Comparison of ENCODE assay signal across 23 cellular contexts in the genomic region with DNA sequence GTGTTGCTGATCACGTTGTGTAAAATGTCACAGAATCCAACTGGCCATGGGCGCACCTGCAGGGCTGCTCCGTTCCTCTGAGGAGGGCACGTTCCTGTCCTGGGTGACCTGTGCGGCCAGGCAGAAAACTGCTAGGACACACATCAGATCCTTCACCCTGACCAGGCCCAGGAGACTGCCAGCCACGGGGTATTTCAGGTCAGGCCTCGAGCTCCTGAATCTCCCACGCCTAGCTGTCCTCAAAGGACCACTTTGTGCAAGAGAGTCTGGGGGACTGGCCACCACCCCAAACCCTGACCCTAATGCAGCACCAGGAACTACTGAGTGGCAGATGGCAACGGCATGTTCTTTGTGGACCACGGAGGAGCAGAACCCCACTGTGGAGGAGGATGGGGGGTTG. TPM values are rescaled to one million over a fixed set of nuclear protein-coding genes. Genes with fewer than 3 reads are reported as not detected.
A peak's percentile ranks its signal among the peaks of the same experiment; 100 is the strongest.
DNase-seq lines count a peak whose midpoint lies in the region; ATAC-seq, FAIRE-seq and TF ChIP-seq lines count a peak whose summit lies in the region.
"Had no signal": no experiment of that assay in that cellular context is flagged by ENCODE, and none has a peak within 500 bp of the region (broad histone marks: within the 10 kb centered on the region; RNA-seq: fewer than 3 reads in every experiment).

No MANE protein-coding gene starts in this region.

- CTCF ChIA-PET in HepG2 (lab: Yijun Ruan, JAX; ENCODE audit: low intra/inter-chr PET ratio, low total read pairs): no interaction called here

- H3K27me3 Mint-ChIP-seq in chondrocyte (ENCODE audit: low read depth): peaks cover 2% of the 10 kb centered on the region

- TF ChIP-seq POLR2A in HepG2 (IDR thresholded peaks at IDR 0.05; ENCODE audit: insufficient read depth in 1 of 2, low read depth in 2 of 2, low read length in 2 of 2): 0 out of 4 replicates have a peak, but pooled peaks of 1 of the 2 experiments have one; percentile 14

- H4K12ac ChIP-seq in trophoblast cell (ENCODE audit: low read depth, low read length): no peak overlapping the region

- TF ChIP-seq CTCF in chondrocyte (IDR thresholded peaks at IDR 0.05) (no peak), HepG2 (CRISPR knock-in tag; IDR thresholded peaks at IDR 0.05) (no peak)

- no peaks in the 10 kb centered on the region for H3K36me3 Mint-ChIP-seq in chondrocyte (ENCODE audit: low read depth)
- H3K36me3 Mint-ChIP-seq: CD4-positive, alpha-beta memory T cell had no signal

- H4K20me1 ChIP-seq in HepG2 (ENCODE audit: insufficient read depth, low read length): peaks cover 8% of the 10 kb centered on the region; the same call in 1 of the 2 replicates

- no peak overlapping the region for H3K18ac ChIP-seq in trophoblast cell (ENCODE audit: low read length)

- H3K4me3 ChIP-seq in HepG2 (replicated peaks in 1 of 3; ENCODE audit: insufficient read depth in 1 of 3, low read depth in 2 of 3, low read length in 3 of 3) (no peak overlapping the region), aorta (ENCODE audit: low read length in 2 of 2) (no peak overlapping the region), trophoblast cell (ENCODE audit: low read depth, low read length) (no peak overlapping the region)
- H3K4me3 ChIP-seq: GM12878, GM23248 had no signal

- H2AFZ ChIP-seq in HepG2 (ENCODE audit: low read length): no peak overlapping the region
- H2AFZ ChIP-seq in trophoblast cell (ENCODE audit: insufficient read depth, low read length, poor library complexity): no peak overlapping the region
- H2AFZ ChIP-seq: GM23248 had no signal

- no peaks in the 10 kb centered on the region for H3K27me3 ChIP-seq in HepG2 (ENCODE audit: control insufficient read depth in 1 of 2, insufficient read depth in 2 of 2, low read length in 2 of 2)
- no peaks in the 10 kb centered on the region for H3K27me3 ChIP-seq in aorta (ENCODE audit: control insufficient read depth in 1 of 2, insufficient read depth in 2 of 2, low read length in 1 of 2)
- no peaks in the 10 kb centered on the region for H3K27me3 ChIP-seq in trophoblast cell (ENCODE audit: insufficient read depth, low read length)

- H3K4me2 ChIP-seq in HepG2 (ENCODE audit: low read depth, low read length) (no peak overlapping the region), trophoblast cell (ENCODE audit: low read length) (no peak overlapping the region)

- POLR2A ChIA-PET in HepG2 (lab: Yijun Ruan, JAX): no interaction called here

- no peak overlapping the region for H3K27ac Mint-ChIP-seq in chondrocyte (ENCODE audit: unreplicated experiment)

- H3K79me2 ChIP-seq in HepG2 (ENCODE audit: insufficient read depth, low read length): no peaks in the 10 kb centered on the region
- no peaks in the 10 kb centered on the region for H3K79me2 ChIP-seq in trophoblast cell (ENCODE audit: control insufficient read depth, insufficient read depth, low read length, poor library complexity)

- WGBS in HepG2 (ENCODE audit: low lambda C conversion rate): 86% methylated on average over 10 of the region's 10 CpGs
- WGBS in aorta, 2 donors: 94 to 95% methylated on average over 10 of the region's 10 CpGs
- WGBS in trophoblast cell (ENCODE audit: extremely low coverage, insufficient coverage, insufficient read length): no CpG with 5 or more reads among the region's 10 CpGs

- no peak overlapping the region for H3K14ac ChIP-seq in trophoblast cell (ENCODE audit: low read length)

- H3K36me3 ChIP-seq in HepG2 (replicated peaks in 1 of 2; ENCODE audit: control insufficient read depth in 1 of 2, insufficient read depth in 2 of 2, low read length in 2 of 2) (peaks cover 17 to 51% of the 10 kb centered on the region in 2 experiments), aorta (ENCODE audit: control insufficient read depth in 1 of 2, insufficient read depth in 2 of 2, low read length in 1 of 2) (no peaks in the 10 kb centered on the region), trophoblast cell (ENCODE audit: control insufficient read depth in 1 of 2, insufficient read depth in 2 of 2, low read length in 2 of 2) (peaks cover 2% of the 10 kb centered on the region in 2 experiments)

- no peak overlapping the region for H3K4me3 Mint-ChIP-seq in chondrocyte (ENCODE audit: unreplicated experiment)
- H3K4me3 Mint-ChIP-seq: CD4-positive, alpha-beta memory T cell; H9 had no signal

- H3K9me3 ChIP-seq in HepG2 (ENCODE audit: low read length): no peaks in the 10 kb centered on the region
- H3K9me3 ChIP-seq in aorta (ENCODE audit: control insufficient read depth, low read length): no peaks in the 10 kb centered on the region
- no peaks in the 10 kb centered on the region for H3K9me3 ChIP-seq in trophoblast cell (ENCODE audit: insufficient read depth, low read depth, low read length)

- H3K4me1 Mint-ChIP-seq in chondrocyte (ENCODE audit: low read depth): peaks cover 15% of the 10 kb centered on the region

- H3K27ac ChIP-seq in HepG2 (ENCODE audit: extremely low read length, insufficient read depth, low read length) (no peak overlapping the region), aorta (ENCODE audit: low read depth in 1 of 2, low read length in 2 of 2) (no peak overlapping the region), trophoblast cell (ENCODE audit: low read depth, low read length) (no peak overlapping the region)
- H3K27ac ChIP-seq: GM23248 had no signal

- TF ChIP-seq EP300 in HepG2 (IDR thresholded peaks at IDR 0.05; ENCODE audit: low read depth in 2 of 2, low read length in 2 of 2): no peak
- no peak for TF ChIP-seq EP300 in HepG2 (CRISPR knock-in tag; IDR thresholded peaks at IDR 0.05; ENCODE audit: borderline replicate concordance)

- H3K9me3 Mint-ChIP-seq in chondrocyte (ENCODE audit: low read depth): no peaks in the 10 kb centered on the region
- H3K9me3 Mint-ChIP-seq: CD4-positive, alpha-beta memory T cell; H9 had no signal

- DNase-seq in chondrocyte (ENCODE audit: low spot score) (peak; percentile 68), HepG2 (ENCODE audit: low spot score) (no peak), posterior vena cava (ENCODE audit: low spot score) (peak; percentile 62), aorta (peak; percentile 39 to 55), activated T-cell treated with anti-CD3 and anti-CD28 coated beads for 4 hours (no peak), trophoblast cell (no peak)
- DNase-seq: C1 segment of cervical spinal cord; Calu3; CD4-positive, alpha-beta memory T cell; COR-L47; DMS53; DND-41; GM23248; H9 had no signal

- in situ Hi-C loops in HepG2 (cut with HindIII; ENCODE audit: extremely low pct_ligation_motif_present, low pct_unique_long_range_greater_than_20kb): no loop called here

- H3K9ac ChIP-seq in HepG2 (ENCODE audit: insufficient read depth, low read depth, low read length) (no peak overlapping the region), trophoblast cell (ENCODE audit: low read length) (no peak overlapping the region)
- H3K9ac ChIP-seq: GM23248 had no signal

- no TSS peak for BruUV-seq in HepG2 (replicated peaks; lab: Mats Ljungman, UMichigan)

- H3K4ac ChIP-seq in trophoblast cell (ENCODE audit: low read depth, low read length): no peak overlapping the region

- H2BK120ac ChIP-seq in trophoblast cell (ENCODE audit: insufficient read depth, low read length, poor library complexity): no peak overlapping the region

- ATAC-seq in HepG2 (no peak), aorta (ENCODE audit: low FRiP score) (no peak), esophagus mucosa (no peak)
- ATAC-seq: GM12878, HCT116 had no signal

- FAIRE-seq in HepG2 (lab: Jason Lieb, UNC): no peak
- FAIRE-seq: G401.6, GM12878, GM19239 had no signal

- H2AK5ac ChIP-seq in trophoblast cell (ENCODE audit: low read length): no peak overlapping the region

- H4K91ac ChIP-seq in trophoblast cell (ENCODE audit: low read depth, low read length): no peak overlapping the region

- H3K79me1 ChIP-seq in trophoblast cell (ENCODE audit: low read length): peaks cover 2% of the 10 kb centered on the region

- no peak overlapping the region for H3K23ac ChIP-seq in trophoblast cell (ENCODE audit: low read length)

- H2BK12ac ChIP-seq in trophoblast cell (ENCODE audit: low read length): no peak overlapping the region

- no peak overlapping the region for H2BK5ac ChIP-seq in trophoblast cell (ENCODE audit: low read depth, low read length, poor library complexity)

- no peak for TF ChIP-seq RAD21 in HepG2 (CRISPR knock-in tag; IDR thresholded peaks at IDR 0.05)

- no peak overlapping the region for H4K8ac ChIP-seq in trophoblast cell (ENCODE audit: low read depth, low read length)

- intact Hi-C loops in HepG2 (cut with micrococcal nuclease; ENCODE audit: unreplicated experiment) (no loop called here), posterior vena cava (cut with DNase I) (loop anchor here (10.0 kb wide), 1 partner anchor 453 kb away; no protein-coding TSS in a partner anchor), aorta (cut with DNase I) (loop anchor here (5.0 to 10.0 kb wide), 2 partner anchors 423 to 425 kb away; no protein-coding TSS in a partner anchor)

- H3K4me1 ChIP-seq in HepG2 (ENCODE audit: insufficient read depth, low read length) (peaks cover 22% of the 10 kb centered on the region), aorta (ENCODE audit: control insufficient read depth in 1 of 2, insufficient read depth in 2 of 2, low read length in 2 of 2) (no peaks in the 10 kb centered on the region), trophoblast cell (ENCODE audit: control insufficient read depth in 1 of 2, insufficient read depth in 2 of 2, low read length in 2 of 2) (peaks cover 15% of the 10 kb centered on the region in 2 experiments)

RNA-seq across cellular contexts. Expression of a gene that starts 11.1 kb away (rescaled TPM):
- total RNA-seq in chondrocyte: not detected in 3 replicates
- not detected in 2 replicates for total RNA-seq in HepG2 (2016; rRNA removed; fragmentation: Illumina TruSeq; extraction: Trizol)
- total RNA-seq in HepG2 (2016; cell fraction: cytosol; rRNA removed; fragmentation: Illumina TruSeq; extraction: Trizol; ENCODE audit: low read depth): not detected in 2 replicates
- total RNA-seq in HepG2 (2016; cell fraction: insoluble cytoplasmic fraction; rRNA removed; fragmentation: Illumina TruSeq; extraction: Trizol): not detected in 2 replicates
- total RNA-seq in HepG2 (2016; cell fraction: membrane; rRNA removed; fragmentation: Illumina TruSeq; extraction: Trizol): not detected in 2 replicates
- not detected in 2 replicates for total RNA-seq in HepG2 (2016; cell fraction: nucleus; rRNA removed; fragmentation: Illumina TruSeq; extraction: Trizol)
- polyA plus RNA-seq in HepG2 (2011; rRNA removed): not detected in 2 replicates
- not detected in 2 replicates for polyA plus RNA-seq in HepG2 (2011; cell fraction: cytosol; rRNA removed)
- polyA plus RNA-seq in HepG2 (2011; cell fraction: nucleus; rRNA removed): not detected in 2 replicates
- not detected in 2 replicates for polyA plus RNA-seq in HepG2 (2012)
- polyA plus RNA-seq in HepG2 (2016; cell fraction: cytosol; fragmentation: Illumina TruSeq; extraction: Trizol; ENCODE audit: low read depth): not detected in 2 replicates
- polyA plus RNA-seq in HepG2 (2016; cell fraction: insoluble cytoplasmic fraction; fragmentation: Illumina TruSeq; extraction: Trizol; ENCODE audit: low read depth): not detected in 2 replicates
- not detected in 2 replicates for polyA plus RNA-seq in HepG2 (2016; cell fraction: membrane; fragmentation: Illumina TruSeq; extraction: Trizol; ENCODE audit: low read depth)
- polyA plus RNA-seq in HepG2 (2016; cell fraction: nucleus; fragmentation: Illumina TruSeq; extraction: Trizol; ENCODE audit: insufficient read depth, low read depth): not detected in 2 replicates
- polyA minus RNA-seq in HepG2 (2011; rRNA and poly(A)+ RNA removed; ENCODE audit: low replicate concordance): not detected in 2 replicates
- polyA minus RNA-seq in HepG2 (2011; cell fraction: cytosol; rRNA and poly(A)+ RNA removed): not detected in 2 replicates
- polyA minus RNA-seq in HepG2 (2011; cell fraction: nucleus; rRNA and poly(A)+ RNA removed): not detected in 2 replicates
- not detected for total RNA-seq in posterior vena cava
- not detected for total RNA-seq in aorta
- not detected for polyA plus RNA-seq in aorta
- total RNA-seq in esophagus mucosa: not detected
- not detected in 2 replicates for polyA plus RNA-seq in trophoblast cell (2013)
- total RNA-seq: A172; A673; Calu3; CD4-positive, alpha-beta memory T cell; GM12878; GM23248; H4; H9 had no signal
- polyA plus RNA-seq: BJ; CD4-positive, alpha-beta memory T cell; GM12878; GM23248 had no signal

RNA-seq across cellular contexts. Expression of a gene that starts 13.1 kb away (rescaled TPM):
- 0.25 to 0.95 TPM (median 0.68 TPM) in 3 replicates for total RNA-seq in chondrocyte
- 68.0 and 70.0 TPM in 2 replicates for total RNA-seq in HepG2 (2016; rRNA removed; fragmentation: Illumina TruSeq; extraction: Trizol)
- total RNA-seq in HepG2 (2016; cell fraction: cytosol; rRNA removed; fragmentation: Illumina TruSeq; extraction: Trizol; ENCODE audit: low read depth): 21.0 and 21.9 TPM in 2 replicates
- total RNA-seq in HepG2 (2016; cell fraction: insoluble cytoplasmic fraction; rRNA removed; fragmentation: Illumina TruSeq; extraction: Trizol): 67.8 and 73.3 TPM in 2 replicates
- 42.7 and 50.7 TPM in 2 replicates for total RNA-seq in HepG2 (2016; cell fraction: membrane; rRNA removed; fragmentation: Illumina TruSeq; extraction: Trizol)
- total RNA-seq in HepG2 (2016; cell fraction: nucleus; rRNA removed; fragmentation: Illumina TruSeq; extraction: Trizol): 51.2 and 64.7 TPM in 2 replicates
- polyA plus RNA-seq in HepG2 (2011; rRNA removed): 124 and 141 TPM in 2 replicates
- 66.2 and 82.5 TPM in 2 replicates for polyA plus RNA-seq in HepG2 (2011; cell fraction: cytosol; rRNA removed)
- 477 and 514 TPM in 2 replicates for polyA plus RNA-seq in HepG2 (2011; cell fraction: nucleus; rRNA removed)
- polyA plus RNA-seq in HepG2 (2012): 189 and 204 TPM in 2 replicates
- polyA plus RNA-seq in HepG2 (2016; cell fraction: cytosol; fragmentation: Illumina TruSeq; extraction: Trizol; ENCODE audit: low read depth): 14.6 and 16.8 TPM in 2 replicates
- 53.0 and 54.7 TPM in 2 replicates for polyA plus RNA-seq in HepG2 (2016; cell fraction: insoluble cytoplasmic fraction; fragmentation: Illumina TruSeq; extraction: Trizol; ENCODE audit: low read depth)
- polyA plus RNA-seq in HepG2 (2016; cell fraction: membrane; fragmentation: Illumina TruSeq; extraction: Trizol; ENCODE audit: low read depth): 27.1 and 29.9 TPM in 2 replicates
- polyA plus RNA-seq in HepG2 (2016; cell fraction: nucleus; fragmentation: Illumina TruSeq; extraction: Trizol; ENCODE audit: insufficient read depth, low read depth): 145 and 160 TPM in 2 replicates
- polyA minus RNA-seq in HepG2 (2011; rRNA and poly(A)+ RNA removed; ENCODE audit: low replicate concordance): 4.6 and 63.9 TPM in 2 replicates
- 23.6 and 25.7 TPM in 2 replicates for polyA minus RNA-seq in HepG2 (2011; cell fraction: cytosol; rRNA and poly(A)+ RNA removed)
- 126 and 135 TPM in 2 replicates for polyA minus RNA-seq in HepG2 (2011; cell fraction: nucleus; rRNA and poly(A)+ RNA removed)
- 1 to 10 TPM; 2.0 to 2.7 TPM for total RNA-seq in posterior vena cava
- 1 to 10 TPM; 3.7 to 4.5 TPM for total RNA-seq in aorta
- polyA plus RNA-seq in aorta: 10 to 100 TPM; 11.1 to 22.3 TPM
- total RNA-seq in esophagus mucosa: 7.8 TPM
- 15.7 and 16.1 TPM in 2 replicates for polyA plus RNA-seq in trophoblast cell (2013)
- total RNA-seq: CD4-positive, alpha-beta memory T cell; H4 had no signal
- polyA plus RNA-seq: CD4-positive, alpha-beta memory T cell; GM23248 had no signal

RNA-seq across cellular contexts. Expression of a gene that starts 49.9 kb away (rescaled TPM):
- total RNA-seq in chondrocyte (84.7 to 97.5 TPM (median 91.5 TPM) in 3 replicates), HepG2 (2016; rRNA removed; fragmentation: Illumina TruSeq; extraction: Trizol) (15.9 and 22.0 TPM in 2 replicates), posterior vena cava (100 to 1,000 TPM; 180 to 357 TPM), aorta (100 to 1,000 TPM; 234 to 348 TPM), esophagus mucosa (103 TPM)
- total RNA-seq in HepG2 (2016; cell fraction: cytosol; rRNA removed; fragmentation: Illumina TruSeq; extraction: Trizol; ENCODE audit: low read depth): 11.0 and 11.2 TPM in 2 replicates
- total RNA-seq in HepG2 (2016; cell fraction: insoluble cytoplasmic fraction; rRNA removed; fragmentation: Illumina TruSeq; extraction: Trizol): 15.6 and 24.6 TPM in 2 replicates
- total RNA-seq in HepG2 (2016; cell fraction: membrane; rRNA removed; fragmentation: Illumina TruSeq; extraction: Trizol): 18.1 and 18.4 TPM in 2 replicates
- total RNA-seq in HepG2 (2016; cell fraction: nucleus; rRNA removed; fragmentation: Illumina TruSeq; extraction: Trizol): 31.0 and 33.7 TPM in 2 replicates
- polyA plus RNA-seq in HepG2 (2011; rRNA removed) (31.2 and 40.5 TPM in 2 replicates), aorta (100 to 1,000 TPM; 100 to 105 TPM)
- polyA plus RNA-seq in HepG2 (2011; cell fraction: cytosol; rRNA removed): 19.8 and 25.0 TPM in 2 replicates
- 43.1 TPM in 2 replicates for polyA plus RNA-seq in HepG2 (2011; cell fraction: nucleus; rRNA removed)
- polyA plus RNA-seq in HepG2 (2012): 48.6 and 68.2 TPM in 2 replicates
- 5.6 and 6.5 TPM in 2 replicates for polyA plus RNA-seq in HepG2 (2016; cell fraction: cytosol; fragmentation: Illumina TruSeq; extraction: Trizol; ENCODE audit: low read depth)
- 43.3 and 43.5 TPM in 2 replicates for polyA plus RNA-seq in HepG2 (2016; cell fraction: insoluble cytoplasmic fraction; fragmentation: Illumina TruSeq; extraction: Trizol; ENCODE audit: low read depth)
- 10.6 and 13.6 TPM in 2 replicates for polyA plus RNA-seq in HepG2 (2016; cell fraction: membrane; fragmentation: Illumina TruSeq; extraction: Trizol; ENCODE audit: low read depth)
- 55.6 and 61.1 TPM in 2 replicates for polyA plus RNA-seq in HepG2 (2016; cell fraction: nucleus; fragmentation: Illumina TruSeq; extraction: Trizol; ENCODE audit: insufficient read depth, low read depth)
- 26.4 and 35.1 TPM in 2 replicates for polyA minus RNA-seq in HepG2 (2011; rRNA and poly(A)+ RNA removed; ENCODE audit: low replicate concordance)
- polyA minus RNA-seq in HepG2 (2011; cell fraction: cytosol; rRNA and poly(A)+ RNA removed): 26.2 and 26.7 TPM in 2 replicates
- polyA minus RNA-seq in HepG2 (2011; cell fraction: nucleus; rRNA and poly(A)+ RNA removed): 97.5 and 100 TPM in 2 replicates
- 51.0 and 58.1 TPM in 2 replicates for polyA plus RNA-seq in trophoblast cell (2013)

Comparison
In these comparisons a context has a peak if more than half of its experiments do, and no peak if none do; other contexts are left out.
1. DNase-seq: peak in chondrocyte (single experiment), posterior vena cava (single experiment) and aorta (2 of 2); none in HepG2 (single experiment), activated T-cell treated with anti-CD3 and anti-CD28 coated beads for 4 hours (single experiment) and trophoblast cell (0 of 2).